Comparison of ENCODE assay signal across 23 cellular contexts in the genomic region with DNA sequence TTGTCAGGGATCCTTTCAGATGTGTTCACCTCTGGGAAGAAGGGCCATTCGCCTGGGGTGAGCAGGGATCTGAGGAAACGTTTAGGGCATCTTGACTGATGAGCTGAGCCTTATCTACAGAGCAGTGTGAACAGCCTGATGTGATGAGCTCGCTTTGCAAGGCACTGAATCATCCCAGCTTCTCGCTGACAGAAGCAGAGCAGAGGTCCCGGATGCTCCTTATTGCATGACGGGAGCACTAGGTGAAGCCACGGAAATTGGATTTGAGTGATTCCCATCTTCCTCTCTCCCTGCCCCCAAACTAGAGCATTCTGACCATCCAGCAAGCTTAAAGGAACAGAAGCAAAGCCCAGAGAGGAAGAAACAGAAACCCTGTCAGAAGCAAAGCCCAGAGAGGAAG. TPM values are rescaled to one million over a fixed set of nuclear protein-coding genes. Genes with fewer than 3 reads are reported as not detected.
"Had no signal": no experiment of that assay in that cellular context is flagged by ENCODE, and none has a peak within 500 bp of the region (broad histone marks: within the 10 kb centered on the region; RNA-seq: fewer than 3 reads in every experiment).

No MANE protein-coding gene starts in this region.

- H3K27ac ChIP-seq: colonic mucosa, esophagus squamous epithelium, gastroesophageal sphincter, right atrium auricular region, stomach, thoracic aorta, transverse colon had no signal

- ATAC-seq: gastroesophageal sphincter, left lobe of liver, natural killer cell had no signal

- H3K36me3 Mint-ChIP-seq: mesothelial cell of epicardium, natural killer cell had no signal

- H3K36me3 ChIP-seq: colonic mucosa, esophagus squamous epithelium, gastroesophageal sphincter, right atrium auricular region, stomach, thoracic aorta, transverse colon had no signal

- H3K9me3 Mint-ChIP-seq: mesothelial cell of epicardium, natural killer cell had no signal

- H3K4me3 Mint-ChIP-seq: mesothelial cell of epicardium, natural killer cell had no signal

- H3K4me1 ChIP-seq: colonic mucosa, esophagus squamous epithelium, gastroesophageal sphincter, right atrium auricular region, stomach, transverse colon had no signal

- H3K9me3 ChIP-seq: colonic mucosa, esophagus squamous epithelium, gastroesophageal sphincter, right atrium auricular region, thoracic aorta, transverse colon had no signal

- H3K4me3 ChIP-seq: colonic mucosa, esophagus squamous epithelium, gastroesophageal sphincter, right atrium auricular region, stomach, thoracic aorta, transverse colon had no signal

- H3K27ac Mint-ChIP-seq: mesothelial cell of epicardium, natural killer cell had no signal

- H3K4me1 Mint-ChIP-seq: mesothelial cell of epicardium, natural killer cell had no signal

- DNase-seq: colonic mucosa; dermis blood vessel endothelial cell; esophagus squamous epithelium; foreskin fibroblast; glutamatergic neuron; mammary epithelial cell; natural killer cell; posterior cingulate gyrus; small intestine; stimulated activated CD4-positive, alpha-beta T cell treated with anti-CD3 and anti-CD28 coated beads, Interleukin-12 subunit alpha, Interleukin-12 subunit beta, amount 100 ng/mL, for 4 hours; stimulated activated naive CD4-positive, alpha-beta T cell; stomach; substantia nigra; transverse colon had no signal

- H3K27me3 ChIP-seq: colonic mucosa, right atrium auricular region had no signal

RNA-seq across cellular contexts. Expression of a gene that starts 46.5 kb away (rescaled TPM):
- total RNA-seq: dermis blood vessel endothelial cell, epithelial cell of proximal tubule, kidney epithelial cell, mammary epithelial cell, osteoblast, pulmonary artery endothelial cell had no signal
